Comparison of ENCODE assay signal across 8 cellular contexts in genomic region chr1:38004284-38005101, GRCh38. TPM values are rescaled to one million over a fixed set of nuclear protein-coding genes. Genes with fewer than 3 reads are reported as not detected.
DNase-seq lines count a peak whose midpoint lies in the region; ATAC-seq and TF ChIP-seq lines count a peak whose summit lies in the region.

No MANE protein-coding gene starts in this region.

- peak overlapping the region; percentile 59 to 95 (median 89) for H3K27ac ChIP-seq in gastroesophageal sphincter

- ATAC-seq in activated T-cell treated with anti-CD3 and anti-CD28 coated beads, Interleukin-2, amount 50 U/mL, for 4 hours = peak; percentile 39 to 56
- ATAC-seq in activated CD8-positive, alpha-beta T cell treated with anti-CD3 and anti-CD28 coated beads for 36 hours = peak; percentile 43
- peak; percentile 5 for ATAC-seq in gastroesophageal sphincter
- ATAC-seq in HG02970 (IDR thresholded peaks at IDR 0.05; ENCODE audit: low FRiP score, unreplicated experiment) = no peak
- no peak for ATAC-seq in GM21529 (IDR thresholded peaks at IDR 0.05; ENCODE audit: unreplicated experiment)

- intact Hi-C loops in activated CD8-positive, alpha-beta T cell treated with anti-CD3 and anti-CD28 coated beads for 36 hours (cut with micrococcal nuclease) = no loop called here

- H3K9me3 Mint-ChIP-seq in activated T-cell treated with anti-CD3 and anti-CD28 coated beads, Interleukin-2, amount 50 U/mL, for 4 hours = no peaks in the 10 kb centered on the region
- no peaks in the 10 kb centered on the region for H3K9me3 Mint-ChIP-seq in activated CD8-positive, alpha-beta T cell treated with anti-CD3 and anti-CD28 coated beads for 36 hours

- peaks cover 7 to 64% (median 45%) of the 10 kb centered on the region in 3 donors for H3K4me1 ChIP-seq in gastroesophageal sphincter

- DNase-seq in activated T-cell treated with anti-CD3 and anti-CD28 coated beads, Interleukin-2, amount 50 U/mL, for 4 hours = no peak
- DNase-seq in activated T-cell treated with anti-CD3 and anti-CD28 coated beads for 4 hours = no peak
- peak; percentile 58 for DNase-seq in activated CD8-positive, alpha-beta T cell treated with anti-CD3 and anti-CD28 coated beads for 36 hours
- no peak for DNase-seq in skeletal muscle cell (ENCODE audit: low read depth)
- DNase-seq in hippocampal formation (lab: John Stamatoyannopoulos, UW) = no peak

- no peak for TF ChIP-seq EP300 in gastroesophageal sphincter (IDR thresholded peaks at IDR 0.05)

- no peak for TF ChIP-seq POLR2A in gastroesophageal sphincter (IDR thresholded peaks at IDR 0.05)

- H3K9me3 ChIP-seq in gastroesophageal sphincter = no peaks in the 10 kb centered on the region

- no peaks in the 10 kb centered on the region for H3K27me3 Mint-ChIP-seq in activated T-cell treated with anti-CD3 and anti-CD28 coated beads, Interleukin-2, amount 50 U/mL, for 4 hours (ENCODE audit: low read depth)
- H3K27me3 Mint-ChIP-seq in activated CD8-positive, alpha-beta T cell treated with anti-CD3 and anti-CD28 coated beads for 36 hours = no peaks in the 10 kb centered on the region

- 2% methylated on average over 15 to 23 of the region's 26 CpGs for WGBS in gastroesophageal sphincter (ENCODE audit: low coverage in 1 of 2), 2 donors

- no peaks in the 10 kb centered on the region for H3K27me3 ChIP-seq in gastroesophageal sphincter

- H3K36me3 Mint-ChIP-seq in activated T-cell treated with anti-CD3 and anti-CD28 coated beads, Interleukin-2, amount 50 U/mL, for 4 hours (ENCODE audit: insufficient read depth) = no peaks in the 10 kb centered on the region
- H3K36me3 Mint-ChIP-seq in activated CD8-positive, alpha-beta T cell treated with anti-CD3 and anti-CD28 coated beads for 36 hours (ENCODE audit: low read depth) = peaks cover 18% of the 10 kb centered on the region

- no peak for TF ChIP-seq CTCF in activated CD8-positive, alpha-beta T cell treated with anti-CD3 and anti-CD28 coated beads for 36 hours (IDR thresholded peaks at IDR 0.05)
- TF ChIP-seq CTCF in gastroesophageal sphincter (IDR thresholded peaks at IDR 0.05) = no peak

- POLR2A ChIA-PET in activated CD8-positive, alpha-beta T cell treated with anti-CD3 and anti-CD28 coated beads for 36 hours (lab: Charles Lee) = interaction anchor here (0.7 to 1.7 kb wide), 5 partner anchors 7 to 23 kb away, joined by 3 to 9 read pairs (median 3); partner anchors contain the start of gene SF3A3

- H3K4me3 ChIP-seq in gastroesophageal sphincter = peak overlapping the region; percentile 76 to 79
- peak overlapping the region; percentile 91 for H3K4me3 ChIP-seq in skeletal muscle cell (ENCODE audit: low read depth, low read length)

- H3K4me1 Mint-ChIP-seq in activated T-cell treated with anti-CD3 and anti-CD28 coated beads, Interleukin-2, amount 50 U/mL, for 4 hours (ENCODE audit: low read depth) = peaks cover 44% of the 10 kb centered on the region
- H3K4me1 Mint-ChIP-seq in activated CD8-positive, alpha-beta T cell treated with anti-CD3 and anti-CD28 coated beads for 36 hours (ENCODE audit: low read depth) = peaks cover 53% of the 10 kb centered on the region

- no peaks in the 10 kb centered on the region for H3K36me3 ChIP-seq in gastroesophageal sphincter

- H3K27ac Mint-ChIP-seq in activated CD8-positive, alpha-beta T cell treated with anti-CD3 and anti-CD28 coated beads for 36 hours = peak overlapping the region; percentile 90

- H3K4me3 Mint-ChIP-seq in activated T-cell treated with anti-CD3 and anti-CD28 coated beads, Interleukin-2, amount 50 U/mL, for 4 hours = peak overlapping the region; percentile 85
- H3K4me3 Mint-ChIP-seq in activated CD8-positive, alpha-beta T cell treated with anti-CD3 and anti-CD28 coated beads for 36 hours = peak overlapping the region; percentile 89

- CTCF ChIA-PET in activated CD8-positive, alpha-beta T cell treated with anti-CD3 and anti-CD28 coated beads for 36 hours (lab: Charles Lee) = interaction anchor here (1.0 to 4.3 kb wide), 6 partner anchors 9 to 69 kb away, joined by 3 to 26 read pairs (median 8); partner anchors contain the start of genes SF3A3 and UTP11

RNA-seq across cellular contexts. Expression of gene FHL3, which starts 0.8 kb away (rescaled TPM):
- 10 to 100 TPM; 15.9 to 33.8 (median 26.9) TPM for total RNA-seq in activated T-cell treated with anti-CD3 and anti-CD28 coated beads, Interleukin-2, amount 50 U/mL, for 4 hours
- total RNA-seq in activated CD8-positive, alpha-beta T cell treated with anti-CD3 and anti-CD28 coated beads for 36 hours = 10 to 100 TPM; 26.6 to 26.7 TPM
- 10 to 100 TPM; 25.8 to 58.4 (median 30.6) TPM for total RNA-seq in gastroesophageal sphincter

RNA-seq across cellular contexts. Expression of gene UTP11, which starts 8.0 kb away (rescaled TPM):
- total RNA-seq in activated T-cell treated with anti-CD3 and anti-CD28 coated beads, Interleukin-2, amount 50 U/mL, for 4 hours = 100 to 1,000 TPM; 103 to 105 (median 104) TPM
- total RNA-seq in activated CD8-positive, alpha-beta T cell treated with anti-CD3 and anti-CD28 coated beads for 36 hours = 10 to 100 TPM; 58.1 to 60.6 TPM
- 10 to 100 TPM; 50.7 to 79.2 (median 59.8) TPM for total RNA-seq in gastroesophageal sphincter

RNA-seq across cellular contexts. Expression of gene SF3A3, which starts 14.7 kb away (rescaled TPM):
- 100 to 1,000 TPM; 130 to 133 (median 130) TPM for total RNA-seq in activated T-cell treated with anti-CD3 and anti-CD28 coated beads, Interleukin-2, amount 50 U/mL, for 4 hours
- 10 to 100 TPM; 94.9 to 96.7 TPM for total RNA-seq in activated CD8-positive, alpha-beta T cell treated with anti-CD3 and anti-CD28 coated beads for 36 hours
- total RNA-seq in gastroesophageal sphincter = 10 to 100 TPM; 44.0 to 61.9 (median 50.9) TPM

RNA-seq across cellular contexts. Expression of gene POU3F1, which starts 42.1 kb away (rescaled TPM):
- total RNA-seq in activated T-cell treated with anti-CD3 and anti-CD28 coated beads, Interleukin-2, amount 50 U/mL, for 4 hours = 1 to 10 TPM in 2 of 3 donors, under 1 TPM in 1; 0.91 to 1.3 (median 1.0) TPM
- total RNA-seq in activated CD8-positive, alpha-beta T cell treated with anti-CD3 and anti-CD28 coated beads for 36 hours = under 1 TPM in 1 of 2 experiments, not detected in 1; 0.16 TPM
- total RNA-seq in gastroesophageal sphincter = under 1 TPM in 1 of 4 donors, not detected in 3; 0.20 TPM

RNA-seq across cellular contexts. Expression of gene INPP5B, which starts 57.6 kb away (rescaled TPM):
- total RNA-seq in activated T-cell treated with anti-CD3 and anti-CD28 coated beads, Interleukin-2, amount 50 U/mL, for 4 hours = 10 to 100 TPM; 12.6 to 17.0 (median 15.5) TPM
- 10 to 100 TPM; 27.7 to 29.1 TPM for total RNA-seq in activated CD8-positive, alpha-beta T cell treated with anti-CD3 and anti-CD28 coated beads for 36 hours
- total RNA-seq in gastroesophageal sphincter = 10 to 100 TPM; 32.6 to 80.8 (median 37.7) TPM

Comparison
In these comparisons a context has a peak if more than half of its experiments do, and no peak if none do; other contexts are left out.
1. ATAC-seq: peak in activated T-cell treated with anti-CD3 and anti-CD28 coated beads, Interleukin-2, amount 50 U/mL, for 4 hours (2 of 2), activated CD8-positive, alpha-beta T cell treated with anti-CD3 and anti-CD28 coated beads for 36 hours (single experiment) and gastroesophageal sphincter (single experiment); none in HG02970 (single experiment) and GM21529 (single experiment).